ENCODE assay signal across 23 cellular contexts in genomic region chr9:94761506-94761905, GRCh38. TPM values are rescaled to one million over a fixed set of nuclear protein-coding genes. Genes with fewer than 3 reads are reported as not detected.
DNase-seq lines count a peak whose midpoint lies in the region; ATAC-seq and TF ChIP-seq lines count a peak whose summit lies in the region.
"Had no signal": no experiment of that assay in that cellular context is flagged by ENCODE, and none has a peak within 500 bp of the region (broad histone marks: within the 10 kb centered on the region; RNA-seq: fewer than 3 reads in every experiment).

No MANE protein-coding gene starts in this region.

- H3K27me3 ChIP-seq in cardiac muscle cell (no peaks in the 10 kb centered on the region), right atrium auricular region (no peaks in the 10 kb centered on the region), PC-9 (ENCODE audit: insufficient read depth, low read depth) (no peaks in the 10 kb centered on the region)

- CTCF ChIA-PET in PC-9 (lab: Charles Lee), result no interaction called here

- intact Hi-C loops in PC-9 (cut with micrococcal nuclease; ENCODE audit: unreplicated experiment), result no loop called here

- H3K4me1 ChIP-seq in cardiac muscle cell (ENCODE audit: low read depth), result peaks cover 32% of the 10 kb centered on the region
- no peaks in the 10 kb centered on the region for H3K4me1 ChIP-seq in right atrium auricular region
- no peaks in the 10 kb centered on the region for H3K4me1 ChIP-seq in PC-9 (replicated peaks; ENCODE audit: insufficient read depth)

- H3K4me3 ChIP-seq in cardiac muscle cell, result no peak overlapping the region
- no peak overlapping the region for H3K4me3 ChIP-seq in right atrium auricular region
- H3K4me3 ChIP-seq in cardiac fibroblast (replicated peaks in 1 of 2; ENCODE audit: low read depth in 2 of 2, low read length in 2 of 2), result no peak overlapping the region
- no peak overlapping the region for H3K4me3 ChIP-seq in PC-9

- ATAC-seq in GM18858 (IDR thresholded peaks at IDR 0.05; ENCODE audit: unreplicated experiment), result no peak
- ATAC-seq: activated T-cell treated with anti-CD3 and anti-CD28 coated beads, Interleukin-2, amount 50 U/mL, for 4 hours had no signal

- POLR2A ChIA-PET in PC-9 (lab: Charles Lee; ENCODE audit: unreplicated experiment), result interaction anchor here (0.5 kb wide), 1 partner anchor 267 kb away, joined by 3 read pairs; no protein-coding TSS in a partner anchor

- no peak overlapping the region for H2AFZ ChIP-seq in PC-9

- H3K9me2 ChIP-seq in PC-9 (ENCODE audit: insufficient read depth), result no peaks in the 10 kb centered on the region

- no peak for TF ChIP-seq CTCF in cardiac muscle cell (IDR thresholded peaks at IDR 0.05; ENCODE audit: low read depth, low read length)
- no peak for TF ChIP-seq CTCF in right atrium auricular region (IDR thresholded peaks at IDR 0.05)
- TF ChIP-seq CTCF in cardiac fibroblast (IDR thresholded peaks at IDR 0.05; ENCODE audit: low read depth, low read length), result no peak
- TF ChIP-seq CTCF in PC-9 (conservative IDR thresholded peaks at IDR 0.05), result no peak

- no peaks in the 10 kb centered on the region for H3K9me3 ChIP-seq in cardiac muscle cell (ENCODE audit: low read depth)
- no peaks in the 10 kb centered on the region for H3K9me3 ChIP-seq in right atrium auricular region
- H3K9me3 ChIP-seq in PC-9 (ENCODE audit: insufficient read depth, low read depth), result no peaks in the 10 kb centered on the region

- 0 out of 2 replicates have a peak, but pooled peaks cover 9% of the 10 kb centered on the region for H3K79me2 ChIP-seq in PC-9 (ENCODE audit: low read depth)

- H4K20me1 ChIP-seq in PC-9 (ENCODE audit: insufficient read depth), result no peaks in the 10 kb centered on the region

- peak overlapping the region; percentile 66 for H3K27ac ChIP-seq in cardiac muscle cell
- H3K27ac ChIP-seq in right atrium auricular region, result no peak overlapping the region
- H3K27ac ChIP-seq in PC-9, result no peak overlapping the region
- H3K27ac ChIP-seq: C4-2B, KMS-11 had no signal

- no TSS peak for BruUV-seq in PC-9 (replicated peaks; lab: Mats Ljungman, UMichigan)

- H3K36me3 ChIP-seq in cardiac muscle cell (no peaks in the 10 kb centered on the region), right atrium auricular region (no peaks in the 10 kb centered on the region), PC-9 (ENCODE audit: low read depth) (peaks cover 9% of the 10 kb centered on the region; the same call in 1 of the 2 replicates)

- no peak overlapping the region for H3K4me2 ChIP-seq in PC-9
- H3K4me2 ChIP-seq: KMS-11 had no signal

- no peaks in the 10 kb centered on the region for H3F3A ChIP-seq in PC-9 (ENCODE audit: insufficient read depth, low read depth)

- DNase-seq in cardiac muscle cell (ENCODE audit: low read depth in 1 of 2, low spot score in 1 of 2) (peak in 1 of 2 donors; percentile 51), right atrium auricular region (ENCODE audit: low spot score) (no peak), NCI-H2227 treated with DMSO at 0.1 percent for 48 hours (lab: John Stamatoyannopoulos, UW) (peak; percentile 47), cardiac fibroblast (ENCODE audit: low read depth in 2 of 2) (peak; percentile 24 to 60), NCI-H774 (lab: John Stamatoyannopoulos, UW) (no peak), PC-9 (no peak), NCI-H2081 (lab: John Stamatoyannopoulos, UW) (no peak)
- DNase-seq: ACHN; activated CD4-positive, alpha-beta memory T cell treated with anti-CD3 and anti-CD28 coated beads, Interleukin-2, amount 10 ng/mL, durations not matched to agents 7 days and 5 days; activated naive CD4-positive, alpha-beta T cell treated with anti-CD3 and anti-CD28 coated beads, Interleukin-2, amount 10 ng/mL, durations not matched to agents 7 days and 5 days; activated T-cell treated with anti-CD3 and anti-CD28 coated beads, Interleukin-2, amount 50 U/mL, for 4 hours; anterior cingulate cortex; effector memory CD4-positive, alpha-beta T cell; HCEC 1CT; NCI-H1105; NCI-H2081 treated with DMSO at 0.1 percent for 48 hours; NCI-H510A treated with DMSO at 0.1 percent for 48 hours; nephron progenitor cell; stimulated activated CD4-positive, alpha-beta T cell treated with anti-CD3 and anti-CD28 coated beads, Interleukin-1b, Interleukin-23, amount 100 ng/mL, for 48 hours; stimulated activated naive CD4-positive, alpha-beta T cell had no signal

RNA-seq across cellular contexts. Expression of gene AOPEP, which starts 35.0 kb away (rescaled TPM):
- 67.7 and 88.7 TPM in 2 replicates for total RNA-seq in cardiac muscle cell
- polyA plus RNA-seq in cardiac muscle cell, result 46.8 and 55.9 TPM in 2 replicates
- 100 to 1,000 TPM; 262 to 314 TPM for total RNA-seq in right atrium auricular region
- 90.0 and 135 TPM in 2 replicates for total RNA-seq in PC-9 (2021)

Comparison
In these comparisons a context has a peak if more than half of its experiments do, and no peak if none do; other contexts are left out.
1. DNase-seq: peak in NCI-H2227 treated with DMSO at 0.1 percent for 48 hours (single experiment) and cardiac fibroblast (2 of 2); none in right atrium auricular region (single experiment), NCI-H774 (single experiment), PC-9 (0 of 2) and NCI-H2081 (0 of 2).